ENCODE assay signal across 11 cellular contexts in genomic region chr10:37855691-37856090, GRCh38. TPM values are rescaled to one million over a fixed set of nuclear protein-coding genes. Genes with fewer than 3 reads are reported as not detected.
DNase-seq lines count a peak whose midpoint lies in the region; ATAC-seq, FAIRE-seq and TF ChIP-seq lines count a peak whose summit lies in the region.
"Had no signal": no experiment of that assay in that cellular context is flagged by ENCODE, and none has a peak within 500 bp of the region (broad histone marks: within the 10 kb centered on the region; RNA-seq: fewer than 3 reads in every experiment).

No MANE protein-coding gene starts in this region.

- H3K4me3 ChIP-seq in left ventricle myocardium inferior = peak overlapping the region; percentile 80
- H3K4me3 ChIP-seq in kidney (ENCODE audit: low read length in 2 of 2) = peak overlapping the region; percentile 45 to 94

- H3K9me3 Mint-ChIP-seq in activated T-helper 1 cell treated with anti-CD3 and anti-CD28 coated beads, Interleukin-12 subunit alpha, Interleukin-12 subunit beta, Interleukin-2, Interleukin-4 antibody, amounts not matched to agents 30 ng/mL and 10 ng/mL and 1 ng/mL, durations not matched to agents 14 hours and 24 hours and 36 hours = no peaks in the 10 kb centered on the region
- H3K9me3 Mint-ChIP-seq in type B pancreatic cell = peaks cover 4% of the 10 kb centered on the region

- peaks cover 30% of the 10 kb centered on the region for H3K4me1 Mint-ChIP-seq in activated T-helper 1 cell treated with anti-CD3 and anti-CD28 coated beads, Interleukin-12 subunit alpha, Interleukin-12 subunit beta, Interleukin-2, Interleukin-4 antibody, amounts not matched to agents 30 ng/mL and 10 ng/mL and 1 ng/mL, durations not matched to agents 14 hours and 24 hours and 36 hours (ENCODE audit: low read depth)
- H3K4me1 Mint-ChIP-seq in type B pancreatic cell (ENCODE audit: unreplicated experiment) = peaks cover 11% of the 10 kb centered on the region

- no peak for DNase-seq in left ventricle myocardium inferior
- DNase-seq in left cardiac atrium = no peak
- no peak for DNase-seq in activated T-helper 1 cell treated with anti-CD3 and anti-CD28 coated beads, Interleukin-12 subunit alpha, Interleukin-12 subunit beta, Interleukin-2, Interleukin-4 antibody, amounts not matched to agents 30 ng/mL and 10 ng/mL and 1 ng/mL, durations not matched to agents 14 hours and 24 hours and 36 hours (ENCODE audit: low spot score)
- DNase-seq in kidney = no peak
- no peak for DNase-seq in type B pancreatic cell (ENCODE audit: extremely low spot score, unreplicated experiment)
- no peak for DNase-seq in NCI-H226
- no peak for DNase-seq in left colon
- DNase-seq: GOT3, NCI-H2081, T-helper 9 cell had no signal

- no peak for TF ChIP-seq CTCF in left ventricle myocardium inferior (IDR thresholded peaks at IDR 0.05; ENCODE audit: borderline replicate concordance)
- TF ChIP-seq CTCF in kidney (IDR thresholded peaks at IDR 0.05; ENCODE audit: borderline replicate concordance, extremely low read depth, insufficient read depth) = no peak
- no peak for TF ChIP-seq CTCF in type B pancreatic cell (conservative IDR thresholded peaks at IDR 0.05)

- peak overlapping the region; percentile 32 to 44 for H3K9ac ChIP-seq in kidney (ENCODE audit: low read length in 2 of 2)

- no peak overlapping the region for H3K27ac Mint-ChIP-seq in activated T-helper 1 cell treated with anti-CD3 and anti-CD28 coated beads, Interleukin-12 subunit alpha, Interleukin-12 subunit beta, Interleukin-2, Interleukin-4 antibody, amounts not matched to agents 30 ng/mL and 10 ng/mL and 1 ng/mL, durations not matched to agents 14 hours and 24 hours and 36 hours
- H3K27ac Mint-ChIP-seq in type B pancreatic cell = no peak overlapping the region

- H3K36me3 ChIP-seq in left ventricle myocardium inferior (peaks cover 11% of the 10 kb centered on the region), kidney (ENCODE audit: control insufficient read depth in 1 of 2, insufficient read depth in 2 of 2, low read length in 2 of 2) (no peaks in the 10 kb centered on the region)

- ATAC-seq in left cardiac atrium (no peak), left colon (no peak), HG02981 (IDR thresholded peaks at IDR 0.05; ENCODE audit: unreplicated experiment) (no peak)

- peaks cover 46% of the 10 kb centered on the region for H3K4me1 ChIP-seq in left ventricle myocardium inferior
- peaks cover 8 to 9% of the 10 kb centered on the region in 2 donors for H3K4me1 ChIP-seq in kidney (ENCODE audit: control insufficient read depth in 1 of 2, insufficient read depth in 1 of 2, low read depth in 1 of 2, low read length in 2 of 2)

- H3K4me3 Mint-ChIP-seq in activated T-helper 1 cell treated with anti-CD3 and anti-CD28 coated beads, Interleukin-12 subunit alpha, Interleukin-12 subunit beta, Interleukin-2, Interleukin-4 antibody, amounts not matched to agents 30 ng/mL and 10 ng/mL and 1 ng/mL, durations not matched to agents 14 hours and 24 hours and 36 hours = peak overlapping the region; percentile 41
- H3K4me3 Mint-ChIP-seq in type B pancreatic cell = peak overlapping the region; percentile 91

- H3K27me3 Mint-ChIP-seq in activated T-helper 1 cell treated with anti-CD3 and anti-CD28 coated beads, Interleukin-12 subunit alpha, Interleukin-12 subunit beta, Interleukin-2, Interleukin-4 antibody, amounts not matched to agents 30 ng/mL and 10 ng/mL and 1 ng/mL, durations not matched to agents 14 hours and 24 hours and 36 hours (ENCODE audit: insufficient read depth) = no peaks in the 10 kb centered on the region
- H3K27me3 Mint-ChIP-seq in type B pancreatic cell = no peaks in the 10 kb centered on the region

- intact Hi-C loops in left ventricle myocardium inferior (cut with micrococcal nuclease) = no loop called here
- intact Hi-C loops in left cardiac atrium (cut with DNase I) = no loop called here
- intact Hi-C loops in activated T-helper 1 cell treated with anti-CD3 and anti-CD28 coated beads, Interleukin-12 subunit alpha, Interleukin-12 subunit beta, Interleukin-2, Interleukin-4 antibody, amounts not matched to agents 30 ng/mL and 10 ng/mL and 1 ng/mL, durations not matched to agents 14 hours and 24 hours and 36 hours (cut with micrococcal nuclease) = loop anchor here (5.0 kb wide), 1 partner anchor 502 kb away; no protein-coding TSS in a partner anchor
- intact Hi-C loops in kidney (cut with DNase I) = no loop called here
- intact Hi-C loops in left colon (cut with DNase I, micrococcal nuclease) = loop anchor here in 1 of 2 donors (10.0 kb wide), 1 partner anchor 119 kb away; the partner anchor contains the start of gene ZNF25

- H3K9me3 ChIP-seq in left ventricle myocardium inferior (replicated peaks) (no peaks in the 10 kb centered on the region), kidney (ENCODE audit: control insufficient read depth in 1 of 2, low read length in 2 of 2) (no peaks in the 10 kb centered on the region)

- FAIRE-seq in kidney (lab: Jason Lieb, UNC) = no peak

- H3K27ac ChIP-seq in left ventricle myocardium inferior (replicated peaks) = no peak overlapping the region
- H3K27ac ChIP-seq in kidney (ENCODE audit: low read depth in 2 of 2, low read length in 2 of 2) = no peak overlapping the region

- peaks cover 14% of the 10 kb centered on the region for H3K36me3 Mint-ChIP-seq in activated T-helper 1 cell treated with anti-CD3 and anti-CD28 coated beads, Interleukin-12 subunit alpha, Interleukin-12 subunit beta, Interleukin-2, Interleukin-4 antibody, amounts not matched to agents 30 ng/mL and 10 ng/mL and 1 ng/mL, durations not matched to agents 14 hours and 24 hours and 36 hours (ENCODE audit: low read depth)
- peaks cover 16% of the 10 kb centered on the region for H3K36me3 Mint-ChIP-seq in type B pancreatic cell

- H3K27me3 ChIP-seq in left ventricle myocardium inferior (ENCODE audit: low read depth) = no peaks in the 10 kb centered on the region

RNA-seq across cellular contexts. Expression of gene ZNF248, which starts 1.7 kb away (rescaled TPM):
- total RNA-seq in left ventricle myocardium inferior (15.1 TPM), left cardiac atrium (10 to 100 TPM in 1 of 2 donors, 1 to 10 TPM in 1; 9.7 to 12.9 TPM), kidney (11.6 TPM), type B pancreatic cell (ENCODE audit: low replicate concordance) (6.0 and 9.5 TPM in 2 replicates), left colon (10 to 100 TPM in 1 of 2 donors, 1 to 10 TPM in 1; 8.4 to 11.6 TPM)
- 7.7 and 7.9 TPM in 2 replicates for total RNA-seq in activated T-helper 1 cell treated with anti-CD3 and anti-CD28 coated beads, Interleukin-12 subunit alpha, Interleukin-12 subunit beta, Interleukin-2, Interleukin-4 antibody, amounts not matched to agents 30 ng/mL and 10 ng/mL and 1 ng/mL, durations not matched to agents 14 hours and 24 hours and 36 hours
- polyA plus RNA-seq in kidney (ENCODE audit: insufficient read depth, low read depth, low replicate concordance) = 6.9 TPM
